9 cellular contexts compared by ENCODE assay signal in the genomic region with DNA sequence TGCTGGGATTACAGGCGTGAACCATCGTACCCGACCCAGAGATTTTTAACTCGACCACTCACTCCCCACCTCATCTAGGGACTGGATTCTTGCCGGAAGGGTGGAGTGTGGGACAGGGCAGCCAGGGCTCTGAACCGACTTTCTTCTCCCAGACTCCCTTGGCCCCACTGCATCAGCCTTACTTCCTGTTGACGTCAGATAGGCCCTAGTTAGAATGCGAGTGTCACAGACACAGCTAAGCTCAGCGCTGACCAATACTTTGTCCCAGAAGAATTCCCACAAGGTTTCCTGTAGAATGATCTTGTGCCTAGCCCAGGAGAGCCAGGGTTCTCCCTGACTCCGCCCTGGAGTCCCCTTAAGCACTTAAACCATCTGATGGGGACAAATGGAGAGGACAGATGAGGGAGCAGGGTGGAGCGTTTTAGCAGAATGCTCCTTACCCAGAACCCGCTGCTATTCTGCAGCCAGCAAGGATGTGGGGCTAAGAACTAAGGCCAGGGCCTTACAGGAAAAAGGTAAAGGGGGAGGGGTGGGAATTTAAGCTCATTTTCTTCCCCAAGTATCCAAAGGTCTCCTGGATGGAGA. TPM values are rescaled to one million over a fixed set of nuclear protein-coding genes. Genes with fewer than 3 reads are reported as not detected.
DNase-seq lines count a peak whose midpoint lies in the region; ATAC-seq and TF ChIP-seq lines count a peak whose summit lies in the region.
"Had no signal": no experiment of that assay in that cellular context is flagged by ENCODE, and none has a peak within 500 bp of the region (broad histone marks: within the 10 kb centered on the region; RNA-seq: fewer than 3 reads in every experiment).

No MANE protein-coding gene starts in this region.

- 41% methylated on average over 12 of the region's 12 CpGs for whole genome bisulfite sequencing in suprapubic skin

- H3K36me3 Mint-ChIP-seq in T-helper 1 cell treated with Interleukin-12 subunit alpha and Interleukin-12 subunit beta and Interleukin-4 antibody, amounts not matched to agents 30 μg/mL and 1 μg/mL, for 36 hours (ENCODE audit: low read depth) = peaks cover 35% of the 10 kb centered on the region
- peaks cover 25% of the 10 kb centered on the region for H3K36me3 Mint-ChIP-seq in brain

- ATAC-seq in GM18907 (IDR thresholded peaks at IDR 0.05; ENCODE audit: unreplicated experiment) (no peak), GM18909 (IDR thresholded peaks at IDR 0.05; ENCODE audit: poor library complexity, unreplicated experiment) (no peak)

- peaks cover 34% of the 10 kb centered on the region for H3K36me3 ChIP-seq in suprapubic skin

- DNase-seq in T-helper 1 cell (no peak), suprapubic skin (ENCODE audit: low spot score in 2 of 2) (no peak), ACHN (no peak)
- DNase-seq: WERI-Rb-1 had no signal

- H3K4me1 Mint-ChIP-seq in T-helper 1 cell treated with Interleukin-12 subunit alpha and Interleukin-12 subunit beta and Interleukin-4 antibody, amounts not matched to agents 30 μg/mL and 1 μg/mL, for 36 hours (ENCODE audit: low read depth) = peaks cover 32% of the 10 kb centered on the region
- H3K4me1 Mint-ChIP-seq in brain = peaks cover 50% of the 10 kb centered on the region

- TF ChIP-seq POLR2A in suprapubic skin (IDR thresholded peaks at IDR 0.05) = no peak

- no peak for TF ChIP-seq EP300 in suprapubic skin (IDR thresholded peaks at IDR 0.05)

- no peaks in the 10 kb centered on the region for H3K9me3 Mint-ChIP-seq in T-helper 1 cell treated with Interleukin-12 subunit alpha and Interleukin-12 subunit beta and Interleukin-4 antibody, amounts not matched to agents 30 μg/mL and 1 μg/mL, for 36 hours
- peaks cover 0 to 2% (median 0%) of the 10 kb centered on the region in 5 experiments for H3K9me3 Mint-ChIP-seq in brain

- H3K9me3 ChIP-seq in suprapubic skin = no peaks in the 10 kb centered on the region

- in situ Hi-C loops in ACHN (cut with HindIII; ENCODE audit: low pct_ligation_motif_present, low pct_unique_long_range_greater_than_20kb, low sequenced_read_pairs) = no loop called here

- H3K4me3 Mint-ChIP-seq in T-helper 1 cell treated with Interleukin-12 subunit alpha and Interleukin-12 subunit beta and Interleukin-4 antibody, amounts not matched to agents 30 μg/mL and 1 μg/mL, for 36 hours = peak overlapping the region; percentile 49
- H3K4me3 Mint-ChIP-seq in brain = peak overlapping the region; percentile 65 to 82 (median 70)

- peaks cover 61% of the 10 kb centered on the region for H3K4me1 ChIP-seq in suprapubic skin

- H3K27ac ChIP-seq in layer of hippocampus (ENCODE audit: low read depth, low read length) (peak overlapping the region; percentile 64), suprapubic skin (peak overlapping the region; percentile 94)
- H3K27ac ChIP-seq: WERI-Rb-1 had no signal

- peak overlapping the region; percentile 5 for H3K4me3 ChIP-seq in suprapubic skin

- H3K27ac Mint-ChIP-seq in T-helper 1 cell treated with Interleukin-12 subunit alpha and Interleukin-12 subunit beta and Interleukin-4 antibody, amounts not matched to agents 30 μg/mL and 1 μg/mL, for 36 hours = peak overlapping the region; percentile 82
- peak overlapping the region; percentile 37 to 85 (median 56) for H3K27ac Mint-ChIP-seq in brain

- H3K27me3 Mint-ChIP-seq in T-helper 1 cell treated with Interleukin-12 subunit alpha and Interleukin-12 subunit beta and Interleukin-4 antibody, amounts not matched to agents 30 μg/mL and 1 μg/mL, for 36 hours (ENCODE audit: low read depth) = no peaks in the 10 kb centered on the region
- peaks cover 4% of the 10 kb centered on the region for H3K27me3 Mint-ChIP-seq in brain

- no peak for TF ChIP-seq CTCF in brain (conservative IDR thresholded peaks at IDR 0.05)
- TF ChIP-seq CTCF in suprapubic skin (IDR thresholded peaks at IDR 0.05) = no peak

- no peaks in the 10 kb centered on the region for H3K27me3 ChIP-seq in layer of hippocampus (ENCODE audit: control insufficient read depth, insufficient read depth, low read length)
- no peaks in the 10 kb centered on the region for H3K27me3 ChIP-seq in suprapubic skin

RNA-seq across cellular contexts. Expression of a gene that starts 5.8 kb away (rescaled TPM):
- polyA plus RNA-seq in brain (ENCODE audit: insufficient read depth, low read depth, low replicate concordance) = 27.4 TPM
- 10 to 100 TPM; 12.8 to 21.7 (median 17.4) TPM for total RNA-seq in suprapubic skin

RNA-seq across cellular contexts. Expression of a gene that starts 6.8 kb away (rescaled TPM):
- polyA plus RNA-seq in brain (ENCODE audit: insufficient read depth, low read depth, low replicate concordance) = 25.5 TPM
- total RNA-seq in suprapubic skin = 10 to 100 TPM; 33.9 to 63.3 (median 39.7) TPM

RNA-seq across cellular contexts. Expression of a gene that starts 11.3 kb away (rescaled TPM):
- 35.2 TPM for polyA plus RNA-seq in brain (ENCODE audit: insufficient read depth, low read depth, low replicate concordance)
- total RNA-seq in suprapubic skin = 10 to 100 TPM; 47.7 to 87.0 (median 80.3) TPM

RNA-seq across cellular contexts. Expression of a gene that starts 11.7 kb away (rescaled TPM):
- polyA plus RNA-seq in brain (ENCODE audit: insufficient read depth, low read depth, low replicate concordance) = 18.3 TPM
- total RNA-seq in suprapubic skin = 1 to 10 TPM in 3 of 4 donors, not detected in 1; 1.6 to 4.7 (median 1.9) TPM

RNA-seq across cellular contexts. Expression of a gene that starts 16.7 kb away (rescaled TPM):
- polyA plus RNA-seq in brain (ENCODE audit: insufficient read depth, low read depth, low replicate concordance) = 26.0 TPM
- 10 to 100 TPM; 16.5 to 35.6 (median 26.0) TPM for total RNA-seq in suprapubic skin
